In the genomic region with DNA sequence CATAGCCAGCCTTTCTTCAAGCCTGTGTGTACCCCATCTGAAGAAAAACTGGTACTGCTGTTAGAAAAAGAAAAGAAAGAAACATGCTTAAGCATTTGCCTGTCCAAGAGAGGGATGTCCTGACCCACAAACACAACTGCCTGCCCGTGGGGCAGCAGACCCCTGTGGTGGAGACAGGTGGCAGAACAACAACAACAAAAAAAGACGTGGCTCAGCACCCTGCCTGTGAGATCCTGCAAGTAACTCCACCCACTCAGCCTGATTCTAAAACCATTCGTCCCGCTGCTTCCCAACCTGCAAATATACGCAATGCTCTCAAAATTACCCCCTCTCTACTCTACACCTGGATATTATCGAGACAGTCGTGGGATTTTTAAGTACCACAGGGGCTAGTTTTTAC, we compare ENCODE assay signal across 25 cellular contexts.
DNase-seq lines count a peak whose midpoint lies in the region; ATAC-seq and TF ChIP-seq lines count a peak whose summit lies in the region.
"Had no signal": no experiment of that assay in that cellular context is flagged by ENCODE, and none has a peak within 500 bp of the region (broad histone marks: within the 10 kb centered on the region; RNA-seq: fewer than 3 reads in every experiment).

No MANE protein-coding gene starts in this region.

- no peaks in the 10 kb centered on the region for H3K9me3 Mint-ChIP-seq in stimulated activated naive CD8-positive, alpha-beta T cell treated with anti-CD3 and anti-CD28 coated beads, Interleukin-15, amount 100 ng/mL, for 72 hours
- H3K9me3 Mint-ChIP-seq: stimulated activated naive B cell treated with anti-CD40 and anti-IgM and Interleukin-4, amounts not matched to agents 10 μg/mL and 1 μg/mL and 100 μg/mL, for 72 hours; T-helper 2 cell treated with Interferon-gamma antibody and Interleukin-4, amounts not matched to agents 5 μg/mL and 100 μg/mL, for 36 hours had no signal

- BruUV-seq in PC-3 (replicated peaks; lab: Mats Ljungman, UMichigan) = no TSS peak

- H3K4me1 ChIP-seq in OCI-LY3 (ENCODE audit: low read length) = peaks cover 10% of the 10 kb centered on the region
- peaks cover 3% of the 10 kb centered on the region; the same call in 1 of the 2 replicates for H3K4me1 ChIP-seq in PC-3 (ENCODE audit: insufficient read depth, low read length)
- H3K4me1 ChIP-seq in osteoblast (ENCODE audit: insufficient read depth, low read length) = no peaks in the 10 kb centered on the region
- H3K4me1 ChIP-seq: BE2C, vagina had no signal

- no peaks in the 10 kb centered on the region for H4K20me1 ChIP-seq in OCI-LY3 (ENCODE audit: insufficient read depth, low read length)
- H4K20me1 ChIP-seq in PC-3 (ENCODE audit: low read length) = no peaks in the 10 kb centered on the region
- no peaks in the 10 kb centered on the region for H4K20me1 ChIP-seq in osteoblast (ENCODE audit: insufficient read depth, low read length)

- TF ChIP-seq CTCF in OCI-LY3 (IDR thresholded peaks at IDR 0.05; ENCODE audit: low read depth, low read length) = no peak
- TF ChIP-seq CTCF in PC-3 (conservative IDR thresholded peaks at IDR 0.05; ENCODE audit: low read depth, low read length) = no peak
- TF ChIP-seq CTCF in osteoblast (IDR thresholded peaks at IDR 0.05; ENCODE audit: extremely low read depth, low read depth, low read length) = no peak

- H3K4me2 ChIP-seq in OCI-LY3 (ENCODE audit: low read length) = peak overlapping the region; percentile 23
- no peak overlapping the region for H3K4me2 ChIP-seq in PC-3 (ENCODE audit: low read length)
- H3K4me2 ChIP-seq in osteoblast (ENCODE audit: insufficient read depth, low read length) = no peak overlapping the region

- H3K4me3 Mint-ChIP-seq in stimulated activated naive CD8-positive, alpha-beta T cell treated with anti-CD3 and anti-CD28 coated beads, Interleukin-15, amount 100 ng/mL, for 72 hours = no peak overlapping the region
- H3K4me3 Mint-ChIP-seq: stimulated activated naive B cell treated with anti-CD40 and anti-IgM and Interleukin-4, amounts not matched to agents 10 μg/mL and 1 μg/mL and 100 μg/mL, for 72 hours; T-helper 2 cell treated with Interferon-gamma antibody and Interleukin-4, amounts not matched to agents 5 μg/mL and 100 μg/mL, for 36 hours had no signal

- POLR2A ChIA-PET in PC-3 (lab: Charles Lee; ENCODE audit: unreplicated experiment) = no interaction called here

- CTCF ChIA-PET in PC-3 (lab: Charles Lee) = no interaction called here

- peak overlapping the region; percentile 5 for H3K27ac Mint-ChIP-seq in stimulated activated naive CD8-positive, alpha-beta T cell treated with anti-CD3 and anti-CD28 coated beads, Interleukin-15, amount 100 ng/mL, for 72 hours
- H3K27ac Mint-ChIP-seq: stimulated activated naive B cell treated with anti-CD40 and anti-IgM and Interleukin-4, amounts not matched to agents 10 μg/mL and 1 μg/mL and 100 μg/mL, for 72 hours; T-helper 2 cell treated with Interferon-gamma antibody and Interleukin-4, amounts not matched to agents 5 μg/mL and 100 μg/mL, for 36 hours had no signal

- no peak for ATAC-seq in stimulated activated naive CD8-positive, alpha-beta T cell treated with anti-CD3 and anti-CD28 coated beads, Interleukin-15, amount 100 ng/mL, for 72 hours
- no peak for ATAC-seq in stimulated activated naive CD8-positive, alpha-beta T cell treated with anti-CD3 and anti-CD28 coated beads, Interleukin-15, Interleukin-2, amounts not matched to agents 100 U/mL and 50 U/mL, for 24 hours
- ATAC-seq in HG02870 (IDR thresholded peaks at IDR 0.05; ENCODE audit: unreplicated experiment) (no peak), PC-3 (no peak), HG03159 (IDR thresholded peaks at IDR 0.05; ENCODE audit: unreplicated experiment) (no peak)
- ATAC-seq: GM12878; HCT116; Right ventricle myocardium inferior; stimulated activated naive B cell treated with anti-CD40 and anti-IgM and Interleukin-4, amounts not matched to agents 10 μg/mL and 1 μg/mL and 100 μg/mL, for 72 hours had no signal

- H3K4me3 ChIP-seq in OCI-LY3 (ENCODE audit: low read length) = no peak overlapping the region
- no peak overlapping the region for H3K4me3 ChIP-seq in PC-3 (ENCODE audit: low read length)
- no peak overlapping the region for H3K4me3 ChIP-seq in osteoblast (ENCODE audit: insufficient read depth, low read length)
- H3K4me3 ChIP-seq: GM12878, lung, thoracic aorta, vagina had no signal

- H3K27ac ChIP-seq in OCI-LY3 (ENCODE audit: low read length) = no peak overlapping the region
- no peak overlapping the region for H3K27ac ChIP-seq in PC-3 (ENCODE audit: low read length)
- H3K27ac ChIP-seq in osteoblast (ENCODE audit: low read depth, low read length) = no peak overlapping the region
- H3K27ac ChIP-seq: thoracic aorta, vagina had no signal

- H3K27me3 ChIP-seq in OCI-LY3 (ENCODE audit: low read depth, low read length) = no peaks in the 10 kb centered on the region
- H3K27me3 ChIP-seq in PC-3 (ENCODE audit: low read length) = no peaks in the 10 kb centered on the region
- no peaks in the 10 kb centered on the region for H3K27me3 ChIP-seq in osteoblast (ENCODE audit: insufficient read depth, low read length)
- H3K27me3 ChIP-seq: vagina had no signal

- H3K4me1 Mint-ChIP-seq in stimulated activated naive CD8-positive, alpha-beta T cell treated with anti-CD3 and anti-CD28 coated beads, Interleukin-15, amount 100 ng/mL, for 72 hours = no peaks in the 10 kb centered on the region

- H3K9me3 ChIP-seq in OCI-LY3 (ENCODE audit: insufficient read depth, low read length) = no peaks in the 10 kb centered on the region
- no peaks in the 10 kb centered on the region for H3K9me3 ChIP-seq in PC-3 (ENCODE audit: low read length)
- H3K9me3 ChIP-seq in osteoblast (ENCODE audit: low read depth, low read length) = no peaks in the 10 kb centered on the region
- H3K9me3 ChIP-seq: BE2C, thoracic aorta, vagina had no signal

- no peaks in the 10 kb centered on the region for H3K27me3 Mint-ChIP-seq in stimulated activated naive CD8-positive, alpha-beta T cell treated with anti-CD3 and anti-CD28 coated beads, Interleukin-15, amount 100 ng/mL, for 72 hours

- no peaks in the 10 kb centered on the region for H3F3A ChIP-seq in PC-3 (ENCODE audit: low read length, unreplicated experiment)

- DNase-seq in stimulated activated naive CD8-positive, alpha-beta T cell treated with anti-CD3 and anti-CD28 coated beads, Interleukin-15, amount 100 ng/mL, for 72 hours = no peak
- DNase-seq in stimulated activated naive CD8-positive, alpha-beta T cell treated with anti-CD3 and anti-CD28 coated beads, Interleukin-15, Interleukin-2, amounts not matched to agents 100 U/mL and 50 U/mL, for 24 hours = no peak
- DNase-seq in iPS-NIHi11 (ENCODE audit: low spot score) (peak; percentile 28), PC-3 (no peak), osteoblast (ENCODE audit: insufficient read length, low spot score, missing footprints) (no peak)
- DNase-seq: activated naive CD4-positive, alpha-beta T cell treated with anti-CD3 and anti-CD28 coated beads, Interleukin-2, amount 50 U/mL, for 16 hours; aorta; BE2C; dermis blood vessel endothelial cell; DMS79 treated with DMSO at 0.1 percent for 48 hours; kidney glomerular epithelial cell; NCI-H1092; NCI-H82; stimulated activated CD4-positive, alpha-beta T cell treated with anti-CD3 and anti-CD28 coated beads, Interleukin-4, amount 100 ng/mL, for 24 hours; stimulated activated naive B cell treated with anti-CD40 and anti-IgM and Interleukin-4, amounts not matched to agents 10 μg/mL and 1 μg/mL and 100 μg/mL, for 72 hours had no signal

- H2AFZ ChIP-seq in OCI-LY3 (ENCODE audit: low read depth, low read length) (peak overlapping the region; percentile 36; the same call in 1 of the 2 replicates), PC-3 (ENCODE audit: low read length) (no peak overlapping the region), osteoblast (ENCODE audit: low read length) (no peak overlapping the region)

- no peaks in the 10 kb centered on the region for H3K9me2 ChIP-seq in PC-3 (replicated peaks; ENCODE audit: low read length)

- H3K9ac ChIP-seq in OCI-LY3 (ENCODE audit: low read length) (no peak overlapping the region), PC-3 (ENCODE audit: low read length) (no peak overlapping the region)

- H3K36me3 ChIP-seq in OCI-LY3 (replicated peaks; ENCODE audit: low read depth, low read length) (no peaks in the 10 kb centered on the region), PC-3 (ENCODE audit: low read depth, low read length) (no peaks in the 10 kb centered on the region), osteoblast (ENCODE audit: insufficient read depth, low read length) (no peaks in the 10 kb centered on the region)
- H3K36me3 ChIP-seq: BE2C, thoracic aorta, vagina had no signal

- H3K79me2 ChIP-seq in OCI-LY3 (ENCODE audit: low read length) (no peaks in the 10 kb centered on the region), PC-3 (ENCODE audit: low read length) (no peaks in the 10 kb centered on the region), osteoblast (ENCODE audit: insufficient read depth, low read length) (no peaks in the 10 kb centered on the region)

- intact Hi-C loops in PC-3 (cut with micrococcal nuclease) = no loop called here
